In the genomic region with DNA sequence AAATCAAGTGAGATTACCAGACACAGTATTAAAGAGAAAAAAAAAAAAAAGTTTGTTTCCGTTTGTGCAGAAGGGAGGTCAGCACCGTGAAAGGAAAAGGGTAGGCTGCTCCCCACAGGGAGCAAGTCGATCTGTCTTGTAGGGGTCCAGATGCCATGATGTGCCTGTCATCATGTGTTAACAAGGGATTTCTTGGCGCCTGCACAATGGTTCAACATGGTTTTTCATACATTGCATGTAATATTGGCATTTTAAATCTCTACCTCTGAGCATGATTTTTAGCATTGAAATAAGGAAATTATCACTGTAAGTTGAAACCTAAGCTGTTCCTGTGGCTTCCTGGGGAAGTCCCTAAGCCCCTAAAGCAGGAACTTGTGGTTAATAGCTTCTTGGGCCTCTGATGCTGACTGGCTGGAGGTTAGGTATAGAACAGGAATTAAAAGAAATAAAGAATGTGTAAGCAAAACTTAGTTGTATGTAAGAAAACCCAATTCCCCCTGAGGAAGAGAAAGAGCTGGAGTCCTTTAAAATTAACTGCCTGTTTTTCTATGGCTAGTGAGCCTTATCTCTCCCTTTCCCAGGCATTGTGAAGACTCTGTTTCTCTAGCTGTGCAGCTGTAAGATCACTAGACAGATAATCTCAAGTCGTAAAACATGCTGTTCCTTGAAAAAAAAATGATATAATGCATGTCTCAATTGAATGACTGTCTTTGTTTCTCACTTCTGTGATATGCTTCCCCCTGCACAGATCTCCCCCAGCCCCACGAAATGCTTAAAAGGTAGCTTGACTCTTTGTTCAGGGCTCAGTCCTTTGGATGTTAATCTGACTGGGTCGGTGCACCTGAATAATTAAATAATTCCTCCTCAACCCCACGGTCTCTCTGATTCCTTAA, we compare ENCODE assay signal across 8 cellular contexts. TPM values are rescaled to one million over a fixed set of nuclear protein-coding genes. Genes with fewer than 3 reads are reported as not detected.
DNase-seq lines count a peak whose midpoint lies in the region; ATAC-seq and TF ChIP-seq lines count a peak whose summit lies in the region.

No MANE protein-coding gene starts in this region.

- ATAC-seq in GM21717 (IDR thresholded peaks at IDR 0.05; ENCODE audit: unreplicated experiment): peak; percentile 52
- ATAC-seq in activated naive CD4-positive, alpha-beta T cell treated with anti-CD3 and anti-CD28 coated beads, Interleukin-2, amount 50 U/mL, for 72 hours: peak; percentile 72 to 76
- ATAC-seq in GM19023 (IDR thresholded peaks at IDR 0.05; ENCODE audit: unreplicated experiment): no peak

- H3F3A ChIP-seq in DOHH2 (ENCODE audit: control insufficient read depth, insufficient read depth): peaks cover 20% of the 10 kb centered on the region

- H3K4me1 ChIP-seq in DOHH2 (ENCODE audit: control insufficient read depth, low read length) (peaks cover 88% of the 10 kb centered on the region), OCI-LY3 (ENCODE audit: low read length) (peaks cover 61% of the 10 kb centered on the region), mucosa of stomach (ENCODE audit: control insufficient read depth, insufficient read depth, low read length) (peaks cover 70% of the 10 kb centered on the region)

- no peaks in the 10 kb centered on the region for H3K9me2 ChIP-seq in DOHH2 (replicated peaks; ENCODE audit: control insufficient read depth, low read length)

- no peak for DNase-seq in activated naive CD4-positive, alpha-beta T cell treated with anti-CD3 and anti-CD28 coated beads, Interleukin-2, amount 50 U/mL, for 72 hours (ENCODE audit: low spot score in 2 of 2)
- DNase-seq in NCI-H1048 (lab: John Stamatoyannopoulos, UW) (no peak), NCI-H1436 treated with DMSO at 0.1 percent for 48 hours (lab: John Stamatoyannopoulos, UW) (no peak)

- H3K36me3 Mint-ChIP-seq in activated naive CD4-positive, alpha-beta T cell treated with anti-CD3 and anti-CD28 coated beads, Interleukin-2, amount 50 U/mL, for 72 hours: peaks cover 5 to 28% of the 10 kb centered on the region in 2 donors

- peaks cover 4 to 24% of the 10 kb centered on the region in 2 donors for H3K9me3 Mint-ChIP-seq in activated naive CD4-positive, alpha-beta T cell treated with anti-CD3 and anti-CD28 coated beads, Interleukin-2, amount 50 U/mL, for 72 hours

- H3K36me3 ChIP-seq in DOHH2 (ENCODE audit: control insufficient read depth, low read length): peaks cover 12% of the 10 kb centered on the region
- peaks cover 12% of the 10 kb centered on the region for H3K36me3 ChIP-seq in OCI-LY3 (replicated peaks; ENCODE audit: low read depth, low read length)
- no peaks in the 10 kb centered on the region for H3K36me3 ChIP-seq in mucosa of stomach (ENCODE audit: control insufficient read depth, insufficient read depth, low read length)

- peak overlapping the region; percentile 71 for H3K4me3 ChIP-seq in DOHH2 (ENCODE audit: low read length)
- H3K4me3 ChIP-seq in OCI-LY3 (ENCODE audit: low read length): peak overlapping the region; percentile 63
- H3K4me3 ChIP-seq in mucosa of stomach (ENCODE audit: low read length): peak overlapping the region; percentile 12

- TF ChIP-seq CTCF in DOHH2 (IDR thresholded peaks at IDR 0.05; ENCODE audit: low read depth, low read length, poor library complexity, severe bottlenecking) (no peak), OCI-LY3 (IDR thresholded peaks at IDR 0.05; ENCODE audit: low read depth, low read length) (no peak)

- H3K9ac ChIP-seq in OCI-LY3 (ENCODE audit: low read length): peak overlapping the region; percentile 84
- H3K9ac ChIP-seq in mucosa of stomach (ENCODE audit: low read length): peak overlapping the region; percentile 2

- H3K27ac ChIP-seq in DOHH2 (ENCODE audit: low read depth, low read length) (peak overlapping the region; percentile 89), OCI-LY3 (ENCODE audit: low read length) (peak overlapping the region; percentile 91)

- H4K20me1 ChIP-seq in DOHH2 (ENCODE audit: control insufficient read depth, insufficient read depth, low read depth, low read length): no peaks in the 10 kb centered on the region
- no peaks in the 10 kb centered on the region for H4K20me1 ChIP-seq in OCI-LY3 (ENCODE audit: insufficient read depth, low read length)

- H3K79me2 ChIP-seq in DOHH2 (ENCODE audit: control insufficient read depth, low read length): no peaks in the 10 kb centered on the region
- no peaks in the 10 kb centered on the region for H3K79me2 ChIP-seq in OCI-LY3 (ENCODE audit: low read length)

- H3K4me2 ChIP-seq in DOHH2 (ENCODE audit: low read length): peak overlapping the region; percentile 92
- H3K4me2 ChIP-seq in OCI-LY3 (ENCODE audit: low read length): peak overlapping the region; percentile 67

- H3K27me3 ChIP-seq in DOHH2 (ENCODE audit: control insufficient read depth, low read length) (no peaks in the 10 kb centered on the region), OCI-LY3 (ENCODE audit: low read depth, low read length) (no peaks in the 10 kb centered on the region), mucosa of stomach (ENCODE audit: control insufficient read depth, insufficient read depth, low read length) (no peaks in the 10 kb centered on the region)

- peak overlapping the region; percentile 39 to 78 for H3K27ac Mint-ChIP-seq in activated naive CD4-positive, alpha-beta T cell treated with anti-CD3 and anti-CD28 coated beads, Interleukin-2, amount 50 U/mL, for 72 hours

- H3K9me3 ChIP-seq in DOHH2 (ENCODE audit: control insufficient read depth, insufficient read depth, low read length): peaks cover 6% of the 10 kb centered on the region
- peaks cover 15% of the 10 kb centered on the region for H3K9me3 ChIP-seq in OCI-LY3 (ENCODE audit: insufficient read depth, low read length)
- H3K9me3 ChIP-seq in mucosa of stomach (ENCODE audit: control insufficient read depth, low read length): no peaks in the 10 kb centered on the region

- H2AFZ ChIP-seq in OCI-LY3 (ENCODE audit: low read depth, low read length): peak overlapping the region; percentile 4; the same call in 1 of the 2 replicates

RNA-seq across cellular contexts. Expression of a gene that starts 7.4 kb away (rescaled TPM):
- 1 to 10 TPM; 4.6 to 8.2 TPM for total RNA-seq in activated naive CD4-positive, alpha-beta T cell treated with anti-CD3 and anti-CD28 coated beads, Interleukin-2, amount 50 U/mL, for 72 hours

RNA-seq across cellular contexts. Expression of a gene that starts 29.1 kb away (rescaled TPM):
- 100 to 1,000 TPM in 1 of 2 donors, 10 to 100 TPM in 1; 93.6 to 114 TPM for total RNA-seq in activated naive CD4-positive, alpha-beta T cell treated with anti-CD3 and anti-CD28 coated beads, Interleukin-2, amount 50 U/mL, for 72 hours

RNA-seq across cellular contexts. Expression of a gene that starts 55.0 kb away (rescaled TPM):
- 1 to 10 TPM; 3.1 to 4.7 TPM for total RNA-seq in activated naive CD4-positive, alpha-beta T cell treated with anti-CD3 and anti-CD28 coated beads, Interleukin-2, amount 50 U/mL, for 72 hours

Comparison
In these comparisons a context has a peak if more than half of its experiments do, and no peak if none do; other contexts are left out.
1. H3K4me3 ChIP-seq: peak in every context shown above with its lines; median percentile 71 in DOHH2; 63 in OCI-LY3; 12 in mucosa of stomach.